ENCODE assay signal across 20 cellular contexts in the genomic region with DNA sequence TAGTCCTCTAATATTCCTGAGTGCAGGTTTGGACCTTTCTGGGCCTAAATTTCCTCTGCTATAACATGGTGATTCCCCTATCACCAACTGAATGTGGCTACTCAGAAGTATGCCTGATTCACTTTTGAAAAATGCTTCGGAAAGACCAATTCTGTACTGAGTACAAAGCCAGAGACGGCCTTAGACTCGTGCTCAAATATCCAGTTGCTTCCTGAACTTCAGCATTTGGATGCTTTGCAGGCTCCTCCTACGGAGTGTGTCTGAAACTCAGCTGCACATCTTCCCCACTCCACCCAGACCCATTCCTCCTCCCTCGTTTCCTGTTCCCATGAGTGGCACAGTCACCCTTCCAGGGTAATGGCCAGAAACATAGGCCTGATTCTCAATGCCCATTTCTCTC.
A peak's percentile ranks its signal among the peaks of the same experiment; 100 is the strongest.
DNase-seq lines count a peak whose midpoint lies in the region; ATAC-seq and TF ChIP-seq lines count a peak whose summit lies in the region.
"Had no signal": no experiment of that assay in that cellular context is flagged by ENCODE, and none has a peak within 500 bp of the region (broad histone marks: within the 10 kb centered on the region; RNA-seq: fewer than 3 reads in every experiment).

No MANE protein-coding gene starts in this region.

- 71% methylated on average over 5 of the region's 5 CpGs for whole genome bisulfite sequencing in mammary epithelial cell (ENCODE audit: low coverage, missing lambda C conversion rate)

- no peak overlapping the region for H2AFZ ChIP-seq in mammary epithelial cell (ENCODE audit: low read depth, low read length)
- H2AFZ ChIP-seq: GM23338 had no signal

- H3K27me3 ChIP-seq in breast epithelium (no peaks in the 10 kb centered on the region), mammary epithelial cell (ENCODE audit: insufficient read depth, low read length) (no peaks in the 10 kb centered on the region)
- H3K27me3 ChIP-seq: sigmoid colon had no signal

- TF ChIP-seq CTCF in breast epithelium (IDR thresholded peaks at IDR 0.05), result no peak
- TF ChIP-seq CTCF in mammary epithelial cell (conservative IDR thresholded peaks at IDR 0.05 in 1 of 2, IDR thresholded peaks at IDR 0.05 in 1 of 2; ENCODE audit: extremely low read depth in 1 of 2, insufficient read depth in 1 of 2, low read depth in 1 of 2, low read length in 2 of 2), result no peak

- no peak overlapping the region for H3K4me2 ChIP-seq in mammary epithelial cell (ENCODE audit: insufficient read depth, low read depth, low read length)
- H3K4me2 ChIP-seq: GM23338 had no signal

- H3K27ac Mint-ChIP-seq in activated T-helper 2 cell treated with anti-CD3 and anti-CD28 coated beads, Interferon-gamma antibody, Interleukin-2, Interleukin-4, amounts not matched to agents 10 μg/mL and 5 μg/mL and 100 μg/mL, durations not matched to agents 14 hours and 24 hours and 36 hours, result no peak overlapping the region
- H3K27ac Mint-ChIP-seq: activated CD8-positive, alpha-beta T cell treated with anti-CD3 and anti-CD28 coated beads, Interleukin-2, amount 10 ng/mL, durations not matched to agents 7 days and 5 days; activated naive CD8-positive, alpha-beta T cell treated with anti-CD3 and anti-CD28 coated beads, Interleukin-2, amount 50 U/mL, for 24 hours; CD4-positive, alpha-beta T cell; GM23338 had no signal

- no peaks in the 10 kb centered on the region for H3K36me3 Mint-ChIP-seq in activated T-helper 2 cell treated with anti-CD3 and anti-CD28 coated beads, Interferon-gamma antibody, Interleukin-2, Interleukin-4, amounts not matched to agents 10 μg/mL and 5 μg/mL and 100 μg/mL, durations not matched to agents 14 hours and 24 hours and 36 hours (ENCODE audit: low read depth)

- dilution Hi-C loops in mammary epithelial cell (cut with HindIII; ENCODE audit: low sequenced_read_pairs), result no loop called here

- TF ChIP-seq POLR2A in breast epithelium (IDR thresholded peaks at IDR 0.05), result no peak

- in situ Hi-C loops in mammary epithelial cell (cut with MboI; ENCODE audit: low sequenced_read_pairs in 2 of 2), result no loop called here

- H3K4me3 Mint-ChIP-seq in activated T-helper 2 cell treated with anti-CD3 and anti-CD28 coated beads, Interferon-gamma antibody, Interleukin-2, Interleukin-4, amounts not matched to agents 10 μg/mL and 5 μg/mL and 100 μg/mL, durations not matched to agents 14 hours and 24 hours and 36 hours (ENCODE audit: low read depth), result no peak overlapping the region
- H3K4me3 Mint-ChIP-seq: activated CD8-positive, alpha-beta T cell treated with anti-CD3 and anti-CD28 coated beads, Interleukin-2, amount 10 ng/mL, durations not matched to agents 7 days and 5 days; activated naive CD8-positive, alpha-beta T cell treated with anti-CD3 and anti-CD28 coated beads, Interleukin-2, amount 50 U/mL, for 24 hours; CD4-positive, alpha-beta T cell; GM23338 had no signal

- H3K36me3 ChIP-seq in breast epithelium, result no peaks in the 10 kb centered on the region
- no peaks in the 10 kb centered on the region for H3K36me3 ChIP-seq in mammary epithelial cell (ENCODE audit: insufficient read depth, low read length)
- H3K36me3 ChIP-seq: sigmoid colon had no signal

- BruUV-seq in mammary epithelial cell (replicated peaks; lab: Mats Ljungman, UMichigan), result no TSS peak

- H3K9me3 Mint-ChIP-seq in activated T-helper 2 cell treated with anti-CD3 and anti-CD28 coated beads, Interferon-gamma antibody, Interleukin-2, Interleukin-4, amounts not matched to agents 10 μg/mL and 5 μg/mL and 100 μg/mL, durations not matched to agents 14 hours and 24 hours and 36 hours, result no peaks in the 10 kb centered on the region
- H3K9me3 Mint-ChIP-seq: activated naive CD8-positive, alpha-beta T cell treated with anti-CD3 and anti-CD28 coated beads, Interleukin-2, amount 50 U/mL, for 24 hours; CD4-positive, alpha-beta T cell; GM23338 had no signal

- intact Hi-C loops in breast epithelium (cut with DNase I; ENCODE audit: low total_unique reads), result no loop called here
- intact Hi-C loops in mammary epithelial cell (cut with micrococcal nuclease), result no loop called here
- intact Hi-C loops in activated T-helper 2 cell treated with anti-CD3 and anti-CD28 coated beads, Interferon-gamma antibody, Interleukin-2, Interleukin-4, amounts not matched to agents 10 μg/mL and 5 μg/mL and 100 μg/mL, durations not matched to agents 14 hours and 24 hours and 36 hours (cut with micrococcal nuclease), result no loop called here

- DNase-seq in breast epithelium (ENCODE audit: low spot score in 2 of 2), result no peak
- no peak for DNase-seq in mammary epithelial cell
- DNase-seq in dedifferentiated amniotic fluid mesenchymal stem cell (ENCODE audit: extremely low spot score), result peak; percentile 34
- DNase-seq in myocyte (ENCODE audit: low read depth), result peak; percentile 54
- no peak for DNase-seq in MV-4-11 (lab: John Stamatoyannopoulos, UW)
- DNase-seq in NCI-H1694 treated with DMSO at 0.1 percent for 48 hours (lab: John Stamatoyannopoulos, UW), result no peak
- DNase-seq in activated T-helper 2 cell treated with anti-CD3 and anti-CD28 coated beads, Interferon-gamma antibody, Interleukin-2, Interleukin-4, amounts not matched to agents 10 μg/mL and 5 μg/mL and 100 μg/mL, durations not matched to agents 14 hours and 24 hours and 36 hours (ENCODE audit: low spot score), result no peak
- DNase-seq: 8988T; activated CD8-positive, alpha-beta T cell treated with anti-CD3 and anti-CD28 coated beads, Interleukin-2, amount 10 ng/mL, durations not matched to agents 7 days and 5 days; activated naive CD8-positive, alpha-beta T cell treated with anti-CD3 and anti-CD28 coated beads, Interleukin-2, amount 50 U/mL, for 24 hours; CD4-positive, alpha-beta T cell; DND-41; hypothalamus; NCI-H1092 treated with DMSO at 0.1 percent for 48 hours; RPMI8226; sigmoid colon; stimulated activated CD4-positive, alpha-beta T cell treated with anti-CD3 and anti-CD28 coated beads, Interleukin-4, amount 100 ng/mL, for 4 hours had no signal

- peaks cover 7% of the 10 kb centered on the region for H3K27me3 Mint-ChIP-seq in activated T-helper 2 cell treated with anti-CD3 and anti-CD28 coated beads, Interferon-gamma antibody, Interleukin-2, Interleukin-4, amounts not matched to agents 10 μg/mL and 5 μg/mL and 100 μg/mL, durations not matched to agents 14 hours and 24 hours and 36 hours (ENCODE audit: low read depth)
- H3K27me3 Mint-ChIP-seq: CD4-positive, alpha-beta T cell had no signal

- H3K9me3 ChIP-seq in breast epithelium (no peaks in the 10 kb centered on the region), mammary epithelial cell (replicated peaks; ENCODE audit: insufficient read depth, low read length) (no peaks in the 10 kb centered on the region)
- H3K9me3 ChIP-seq: sigmoid colon had no signal

- no peak overlapping the region for H3K9ac ChIP-seq in mammary epithelial cell (ENCODE audit: insufficient read depth, low read length)

- CTCF ChIA-PET in mammary epithelial cell (lab: Charles Lee; ENCODE audit: low non-redundant PET), result no interaction called here

- no peaks in the 10 kb centered on the region for H4K20me1 ChIP-seq in mammary epithelial cell (ENCODE audit: insufficient read depth, low read length)

- H3K27ac ChIP-seq in breast epithelium (peak overlapping the region; percentile 22 to 40), mammary epithelial cell (ENCODE audit: insufficient read depth, low read depth, low read length) (no peak overlapping the region)
- H3K27ac ChIP-seq: epithelial cell of prostate, sigmoid colon had no signal

- H3K4me3 ChIP-seq in breast epithelium (no peak overlapping the region), mammary epithelial cell (replicated peaks in 1 of 3; ENCODE audit: insufficient read depth in 1 of 3, low read depth in 2 of 3, low read length in 3 of 3) (no peak overlapping the region)
- H3K4me3 ChIP-seq: GM23338, sigmoid colon had no signal

- no peak for ATAC-seq in HG02885 (IDR thresholded peaks at IDR 0.05; ENCODE audit: poor library complexity, unreplicated experiment)
- ATAC-seq: activated CD8-positive, alpha-beta T cell treated with anti-CD3 and anti-CD28 coated beads, Interleukin-2, amount 10 ng/mL, durations not matched to agents 7 days and 5 days; activated naive CD8-positive, alpha-beta T cell treated with anti-CD3 and anti-CD28 coated beads, Interleukin-2, amount 50 U/mL, for 24 hours; GM23338 had no signal

- H3K4me1 Mint-ChIP-seq in activated T-helper 2 cell treated with anti-CD3 and anti-CD28 coated beads, Interferon-gamma antibody, Interleukin-2, Interleukin-4, amounts not matched to agents 10 μg/mL and 5 μg/mL and 100 μg/mL, durations not matched to agents 14 hours and 24 hours and 36 hours (ENCODE audit: low read depth), result no peaks in the 10 kb centered on the region
- H3K4me1 Mint-ChIP-seq: activated naive CD8-positive, alpha-beta T cell treated with anti-CD3 and anti-CD28 coated beads, Interleukin-2, amount 50 U/mL, for 24 hours had no signal

- H3K4me1 ChIP-seq in breast epithelium, result no peaks in the 10 kb centered on the region
- H3K4me1 ChIP-seq in mammary epithelial cell (ENCODE audit: insufficient read depth, low read length), result no peaks in the 10 kb centered on the region

- H3K79me2 ChIP-seq in mammary epithelial cell (ENCODE audit: insufficient read depth, low read length), result no peaks in the 10 kb centered on the region

Comparison
In these comparisons a context has a peak if more than half of its experiments do, and no peak if none do; other contexts are left out.
1. DNase-seq: peak in dedifferentiated amniotic fluid mesenchymal stem cell (single experiment) and myocyte (single experiment); none in breast epithelium (0 of 2), mammary epithelial cell (single experiment), MV-4-11 (single experiment), NCI-H1694 treated with DMSO at 0.1 percent for 48 hours (single experiment) and activated T-helper 2 cell treated with anti-CD3 and anti-CD28 coated beads, Interferon-gamma antibody, Interleukin-2, Interleukin-4, amounts not matched to agents 10 μg/mL and 5 μg/mL and 100 μg/mL, durations not matched to agents 14 hours and 24 hours and 36 hours (single experiment).